8 cellular contexts compared by ENCODE assay signal in the genomic region with DNA sequence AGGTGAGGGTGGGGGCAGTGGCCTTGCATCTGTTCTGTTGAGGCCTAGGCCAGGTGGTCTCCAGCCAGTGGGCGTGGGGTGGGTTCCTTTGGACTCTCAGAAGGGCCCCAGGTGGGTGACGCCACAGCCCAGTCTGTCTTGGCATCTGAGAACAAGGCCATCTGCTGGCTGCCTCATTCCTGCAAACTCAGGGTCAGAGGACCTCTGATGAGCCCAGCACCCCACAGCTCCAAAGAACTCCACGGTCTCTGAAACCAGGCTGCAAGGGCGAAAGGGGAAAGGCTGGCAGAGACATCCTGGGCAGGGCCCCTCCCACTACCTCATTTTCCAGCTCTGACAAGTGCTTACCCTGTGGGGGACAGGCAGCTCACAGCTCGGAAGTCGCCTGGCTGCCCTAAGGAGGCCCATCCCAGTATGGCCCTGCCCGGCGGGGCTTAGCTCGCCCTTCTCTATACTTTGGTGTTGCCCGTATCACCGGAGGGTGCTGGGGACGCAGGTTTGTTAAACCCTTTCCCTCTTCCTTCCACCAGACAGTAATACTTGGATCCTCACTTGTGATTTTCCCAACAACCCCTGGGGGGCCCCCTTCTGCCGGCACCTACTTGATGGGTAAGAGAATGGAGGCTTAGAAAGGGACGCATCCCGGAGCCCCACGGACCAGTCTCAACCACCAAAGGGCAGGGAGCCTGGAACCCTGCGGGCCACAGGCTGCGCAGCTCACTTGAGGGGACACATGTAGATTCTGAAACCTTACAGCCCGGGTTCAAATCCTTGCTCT. TPM values are rescaled to one million over a fixed set of nuclear protein-coding genes. Genes with fewer than 3 reads are reported as not detected.
DNase-seq lines count a peak whose midpoint lies in the region; ATAC-seq and TF ChIP-seq lines count a peak whose summit lies in the region.

No MANE protein-coding gene starts in this region.

- H3K9ac ChIP-seq in endodermal cell (ENCODE audit: extremely low read depth, low read length, poor library complexity, severe bottlenecking), result no peak overlapping the region

- peak overlapping the region; percentile 63 for H3K27ac ChIP-seq in endodermal cell (ENCODE audit: low read depth, low read length)

- no peaks in the 10 kb centered on the region for H3K36me3 ChIP-seq in endodermal cell (ENCODE audit: control insufficient read depth, insufficient read depth, low read length)

- H3K4me3 ChIP-seq in endodermal cell (ENCODE audit: low read length), result no peak overlapping the region

- H3K36me3 Mint-ChIP-seq in activated CD4-positive, alpha-beta T cell treated with anti-CD3 and anti-CD28 coated beads, Interleukin-2, amount 10 ng/mL, durations not matched to agents 7 days and 5 days (ENCODE audit: low read depth), result no peaks in the 10 kb centered on the region
- no peaks in the 10 kb centered on the region for H3K36me3 Mint-ChIP-seq in endodermal cell (ENCODE audit: low read depth)
- H3K36me3 Mint-ChIP-seq in osteocyte (ENCODE audit: unreplicated experiment), result no peaks in the 10 kb centered on the region

- peaks cover 8% of the 10 kb centered on the region for H3K4me1 Mint-ChIP-seq in activated CD4-positive, alpha-beta T cell treated with anti-CD3 and anti-CD28 coated beads, Interleukin-2, amount 10 ng/mL, durations not matched to agents 7 days and 5 days
- H3K4me1 Mint-ChIP-seq in endodermal cell (peaks cover 8% of the 10 kb centered on the region), osteocyte (ENCODE audit: unreplicated experiment) (peaks cover 42% of the 10 kb centered on the region)

- peak; percentile 57 for TF ChIP-seq CTCF in endodermal cell (conservative IDR thresholded peaks at IDR 0.05)
- peak; percentile 32 for TF ChIP-seq CTCF in osteocyte (IDR thresholded peaks at IDR 0.05)

- no peaks in the 10 kb centered on the region for H3K27me3 ChIP-seq in endodermal cell (ENCODE audit: control insufficient read depth, insufficient read depth, low read length, poor library complexity, severe bottlenecking)

- H3K27ac Mint-ChIP-seq in activated CD4-positive, alpha-beta T cell treated with anti-CD3 and anti-CD28 coated beads, Interleukin-2, amount 10 ng/mL, durations not matched to agents 7 days and 5 days, result no peak overlapping the region
- H3K27ac Mint-ChIP-seq in endodermal cell, result peak overlapping the region; percentile 90
- H3K27ac Mint-ChIP-seq in osteocyte (ENCODE audit: unreplicated experiment), result no peak overlapping the region

- CTCF ChIA-PET in activated CD4-positive, alpha-beta T cell treated with anti-CD3 and anti-CD28 coated beads, Interleukin-2, amount 10 ng/mL, durations not matched to agents 7 days and 5 days (lab: Charles Lee), result interaction anchor here (0.6 to 0.9 kb wide), 2 partner anchors 19 to 753 kb away, joined by 3 read pairs; no protein-coding TSS in a partner anchor

- H3K9me3 ChIP-seq in endodermal cell (ENCODE audit: control insufficient read depth, low read length), result no peaks in the 10 kb centered on the region

- H3K27me3 Mint-ChIP-seq in activated CD4-positive, alpha-beta T cell treated with anti-CD3 and anti-CD28 coated beads, Interleukin-2, amount 10 ng/mL, durations not matched to agents 7 days and 5 days, result peaks cover 9% of the 10 kb centered on the region
- H3K27me3 Mint-ChIP-seq in endodermal cell (ENCODE audit: insufficient read depth), result peaks cover 6% of the 10 kb centered on the region
- H3K27me3 Mint-ChIP-seq in osteocyte (ENCODE audit: unreplicated experiment), result no peaks in the 10 kb centered on the region

- POLR2A ChIA-PET in activated CD4-positive, alpha-beta T cell treated with anti-CD3 and anti-CD28 coated beads, Interleukin-2, amount 10 ng/mL, durations not matched to agents 7 days and 5 days (lab: Charles Lee), result no interaction called here

- no peak for DNase-seq in activated CD4-positive, alpha-beta T cell treated with anti-CD3 and anti-CD28 coated beads, Interleukin-2, amount 10 ng/mL, durations not matched to agents 7 days and 5 days
- DNase-seq in activated CD4-positive, alpha-beta T cell treated with anti-CD3 and anti-CD28 coated beads, Interleukin-2, amount 50 U/mL, for 4 hours, result no peak
- peak; percentile 57 for DNase-seq in RKO (ENCODE audit: low spot score)
- DNase-seq in endodermal cell, result peak; percentile 87
- no peak for DNase-seq in osteocyte (ENCODE audit: extremely low spot score, unreplicated experiment)
- DNase-seq in COLO829 (ENCODE audit: low spot score), result no peak

- peaks cover 11% of the 10 kb centered on the region for H3K4me1 ChIP-seq in endodermal cell (ENCODE audit: control insufficient read depth, insufficient read depth, low read length)

- H3K4me3 Mint-ChIP-seq in activated CD4-positive, alpha-beta T cell treated with anti-CD3 and anti-CD28 coated beads, Interleukin-2, amount 10 ng/mL, durations not matched to agents 7 days and 5 days, result peak overlapping the region; percentile 53
- H3K4me3 Mint-ChIP-seq in endodermal cell (peak overlapping the region; percentile 40), osteocyte (ENCODE audit: unreplicated experiment) (no peak overlapping the region)

- ATAC-seq in GM18909 (IDR thresholded peaks at IDR 0.05; ENCODE audit: poor library complexity, unreplicated experiment), result no peak
- no peak for ATAC-seq in HG02852 (IDR thresholded peaks at IDR 0.05; ENCODE audit: unreplicated experiment)

- WGBS in endodermal cell (ENCODE audit: insufficient coverage in 1 of 2, insufficient read length in 1 of 2), 2 experiments, result 67 to 76% methylated on average over 16 to 19 of the region's 19 CpGs

- no peaks in the 10 kb centered on the region for H3K9me3 Mint-ChIP-seq in activated CD4-positive, alpha-beta T cell treated with anti-CD3 and anti-CD28 coated beads, Interleukin-2, amount 10 ng/mL, durations not matched to agents 7 days and 5 days
- H3K9me3 Mint-ChIP-seq in endodermal cell, result no peaks in the 10 kb centered on the region
- no peaks in the 10 kb centered on the region for H3K9me3 Mint-ChIP-seq in osteocyte (ENCODE audit: unreplicated experiment)

RNA-seq across cellular contexts. Expression of gene EDN2, which starts 10.9 kb away (rescaled TPM):
- total RNA-seq in activated CD4-positive, alpha-beta T cell treated with anti-CD3 and anti-CD28 coated beads, Interleukin-2, amount 10 ng/mL, durations not matched to agents 7 days and 5 days, result not detected
- total RNA-seq in endodermal cell (not detected), osteocyte (not detected in 2 replicates)
- polyA plus RNA-seq in endodermal cell (2013, experiment 1 of 2), result 0.18 TPM
- not detected for polyA plus RNA-seq in endodermal cell (2013, experiment 2 of 2)

Comparison
In these comparisons a context has a peak if more than half of its experiments do, and no peak if none do; other contexts are left out.
1. DNase-seq: peak in RKO (single experiment) and endodermal cell (single experiment); none in activated CD4-positive, alpha-beta T cell treated with anti-CD3 and anti-CD28 coated beads, Interleukin-2, amount 10 ng/mL, durations not matched to agents 7 days and 5 days (single experiment), activated CD4-positive, alpha-beta T cell treated with anti-CD3 and anti-CD28 coated beads, Interleukin-2, amount 50 U/mL, for 4 hours (0 of 2), osteocyte (single experiment) and COLO829 (single experiment).